19 cellular contexts compared by ENCODE assay signal in genomic region chr17:82479602-82480001, GRCh38. TPM values are rescaled to one million over a fixed set of nuclear protein-coding genes. Genes with fewer than 3 reads are reported as not detected.
DNase-seq lines count a peak whose midpoint lies in the region; ATAC-seq and TF ChIP-seq lines count a peak whose summit lies in the region.
"Had no signal": no experiment of that assay in that cellular context is flagged by ENCODE, and none has a peak within 500 bp of the region (broad histone marks: within the 10 kb centered on the region; RNA-seq: fewer than 3 reads in every experiment).

No MANE protein-coding gene starts in this region.

- H3K27me3 ChIP-seq in OCI-LY1 (ENCODE audit: insufficient read depth, low read length) = no peaks in the 10 kb centered on the region

- no peak overlapping the region for H3K4me2 ChIP-seq in OCI-LY1 (ENCODE audit: low read length)

- H3K27me3 Mint-ChIP-seq in activated naive CD4-positive, alpha-beta T cell treated with anti-CD3 and anti-CD28 coated beads for 36 hours (ENCODE audit: low read depth) = no peaks in the 10 kb centered on the region
- H3K27me3 Mint-ChIP-seq in dendritic cell treated with granulocyte-macrophage colony-stimulating factor and Interleukin-4, amounts not matched to agents 40 ng/mL and 50 ng/mL, for 4 days = no peaks in the 10 kb centered on the region

- peaks cover 76% of the 10 kb centered on the region for H3K36me3 ChIP-seq in OCI-LY1 (ENCODE audit: insufficient read depth, low read length)

- CTCF ChIA-PET in activated naive CD4-positive, alpha-beta T cell treated with anti-CD3 and anti-CD28 coated beads for 36 hours (lab: Charles Lee) = no interaction called here

- peak; percentile 31 for ATAC-seq in sciatic nerve

- peaks cover 16% of the 10 kb centered on the region for H3K4me1 ChIP-seq in OCI-LY1 (ENCODE audit: insufficient read depth, low read length, severe bottlenecking)

- no peaks in the 10 kb centered on the region for H3K9me3 ChIP-seq in OCI-LY1 (ENCODE audit: low read length)

- no peak overlapping the region for H3K9ac ChIP-seq in OCI-LY1 (ENCODE audit: low read length)

- intact Hi-C loops in activated naive CD4-positive, alpha-beta T cell treated with anti-CD3 and anti-CD28 coated beads for 36 hours (cut with micrococcal nuclease) = no loop called here
- intact Hi-C loops in dendritic cell treated with granulocyte-macrophage colony-stimulating factor and Interleukin-4, amounts not matched to agents 40 ng/mL and 50 ng/mL, for 4 days (cut with micrococcal nuclease) = loop anchor here (5.0 kb wide), 1 partner anchor 73 kb away; no protein-coding TSS in a partner anchor
- intact Hi-C loops in sciatic nerve (cut with DNase I) = no loop called here
- intact Hi-C loops in posterior cingulate gyrus (cut with DNase I) = no loop called here

- H3K9me2 ChIP-seq in OCI-LY1 (ENCODE audit: low read depth, low read length) = no peaks in the 10 kb centered on the region

- H3K4me3 Mint-ChIP-seq in activated naive CD4-positive, alpha-beta T cell treated with anti-CD3 and anti-CD28 coated beads for 36 hours = no peak overlapping the region
- H3K4me3 Mint-ChIP-seq in dendritic cell treated with granulocyte-macrophage colony-stimulating factor and Interleukin-4, amounts not matched to agents 40 ng/mL and 50 ng/mL, for 4 days = no peak overlapping the region
- H3K4me3 Mint-ChIP-seq: CD14-positive monocyte, HFFc6 had no signal

- no peak overlapping the region for H2AFZ ChIP-seq in OCI-LY1 (ENCODE audit: low read length)

- peak overlapping the region; percentile 46 for H3K27ac Mint-ChIP-seq in activated naive CD4-positive, alpha-beta T cell treated with anti-CD3 and anti-CD28 coated beads for 36 hours
- H3K27ac Mint-ChIP-seq in dendritic cell treated with granulocyte-macrophage colony-stimulating factor and Interleukin-4, amounts not matched to agents 40 ng/mL and 50 ng/mL, for 4 days = peak overlapping the region; percentile 10
- H3K27ac Mint-ChIP-seq: HFFc6 had no signal

- H3K4me1 Mint-ChIP-seq in activated naive CD4-positive, alpha-beta T cell treated with anti-CD3 and anti-CD28 coated beads for 36 hours (ENCODE audit: low read depth) = no peaks in the 10 kb centered on the region
- H3K4me1 Mint-ChIP-seq in dendritic cell treated with granulocyte-macrophage colony-stimulating factor and Interleukin-4, amounts not matched to agents 40 ng/mL and 50 ng/mL, for 4 days (ENCODE audit: low read depth) = peaks cover 6% of the 10 kb centered on the region

- no peak for TF ChIP-seq CTCF in OCI-LY1 (IDR thresholded peaks at IDR 0.05; ENCODE audit: low read length)

- H3K79me2 ChIP-seq in OCI-LY1 (ENCODE audit: insufficient read depth, low read length) = no peaks in the 10 kb centered on the region

- DNase-seq in activated naive CD4-positive, alpha-beta T cell treated with anti-CD3 and anti-CD28 coated beads for 36 hours = no peak
- DNase-seq in activated naive CD4-positive, alpha-beta T cell treated with Interleukin-2 at 50 U/mL for 16 hours = no peak
- DNase-seq in sciatic nerve (ENCODE audit: low spot score) (no peak), posterior cingulate gyrus (no peak), hepatic stellate cell (ENCODE audit: low spot score) (no peak)
- DNase-seq: ACHN, AML-193, DMS79, HFFc6, KG1, NCI-H1417, NCI-H187, NCI-H2107, NCI-H510A, NCI-H748 treated with DMSO at 0.1 percent for 48 hours, SHP77 treated with DMSO at 0.1 percent for 48 hours had no signal

- H3K4me3 ChIP-seq in OCI-LY1 (ENCODE audit: low read depth, low read length, poor library complexity, severe bottlenecking) = no peak overlapping the region

- no peaks in the 10 kb centered on the region for H3K9me3 Mint-ChIP-seq in activated naive CD4-positive, alpha-beta T cell treated with anti-CD3 and anti-CD28 coated beads for 36 hours
- H3K9me3 Mint-ChIP-seq in dendritic cell treated with granulocyte-macrophage colony-stimulating factor and Interleukin-4, amounts not matched to agents 40 ng/mL and 50 ng/mL, for 4 days = no peaks in the 10 kb centered on the region
- H3K9me3 Mint-ChIP-seq: CD14-positive monocyte, HFFc6 had no signal

- H3F3A ChIP-seq in OCI-LY1 (ENCODE audit: insufficient read depth, low read length) = no peaks in the 10 kb centered on the region

- H4K20me1 ChIP-seq in OCI-LY1 (ENCODE audit: insufficient read depth, low read length) = no peaks in the 10 kb centered on the region

- H3K36me3 Mint-ChIP-seq in activated naive CD4-positive, alpha-beta T cell treated with anti-CD3 and anti-CD28 coated beads for 36 hours (ENCODE audit: low read depth) = peaks cover 17% of the 10 kb centered on the region
- peaks cover 100% of the 10 kb centered on the region for H3K36me3 Mint-ChIP-seq in dendritic cell treated with granulocyte-macrophage colony-stimulating factor and Interleukin-4, amounts not matched to agents 40 ng/mL and 50 ng/mL, for 4 days (ENCODE audit: low read depth)

- peak overlapping the region; percentile 57 for H3K27ac ChIP-seq in OCI-LY1 (ENCODE audit: low read depth, low read length, poor library complexity, severe bottlenecking)

RNA-seq across cellular contexts. Expression of gene NARF, which starts 21.1 kb away (rescaled TPM):
- 10 to 100 TPM; 64.2 to 69.3 TPM for total RNA-seq in activated naive CD4-positive, alpha-beta T cell treated with anti-CD3 and anti-CD28 coated beads for 36 hours
- total RNA-seq in sciatic nerve = 55.5 TPM

RNA-seq across cellular contexts. Expression of gene CYBC1, which starts 29.1 kb away (rescaled TPM):
- 100 to 1,000 TPM; 292 to 294 TPM for total RNA-seq in activated naive CD4-positive, alpha-beta T cell treated with anti-CD3 and anti-CD28 coated beads for 36 hours
- 94.5 TPM for total RNA-seq in sciatic nerve

RNA-seq across cellular contexts. Expression of gene FOXK2, which starts 39.9 kb away (rescaled TPM):
- total RNA-seq in activated naive CD4-positive, alpha-beta T cell treated with anti-CD3 and anti-CD28 coated beads for 36 hours = 10 to 100 TPM; 48.8 to 51.4 TPM
- 59.9 TPM for total RNA-seq in sciatic nerve
